ENCODE assay signal across 8 cellular contexts in the genomic region with DNA sequence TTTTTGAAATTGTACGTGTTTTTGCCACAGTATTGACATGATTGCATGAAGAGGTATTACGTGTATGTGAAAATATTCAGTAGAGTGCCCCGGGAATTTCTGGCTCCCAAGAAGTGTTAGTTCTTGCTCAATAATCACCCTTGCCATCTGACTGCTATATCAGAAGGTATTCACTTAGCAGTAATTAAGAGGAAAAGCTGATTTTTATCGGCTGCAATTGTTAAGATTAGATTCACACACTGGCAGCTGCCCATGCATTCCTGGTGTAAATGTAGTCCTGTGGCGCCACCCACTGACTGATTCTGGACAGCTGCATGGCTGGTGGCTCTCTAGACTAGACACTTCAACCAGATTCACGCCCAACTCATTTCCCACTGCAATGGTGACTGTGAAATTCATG.
DNase-seq lines count a peak whose midpoint lies in the region; ATAC-seq and TF ChIP-seq lines count a peak whose summit lies in the region.

No MANE protein-coding gene starts in this region.

- no peak overlapping the region for H3K4me3 Mint-ChIP-seq in activated CD8-positive, alpha-beta memory T cell treated with anti-CD3 and anti-CD28 coated beads, Interleukin-2, amount 10 ng/mL, durations not matched to agents 7 days and 5 days

- 33 to 38% (median 35%) methylated on average over 6 of the region's 6 CpGs for WGBS in adrenal gland, 4 donors

- intact Hi-C loops in adrenal gland (cut with DNase I), result no loop called here
- intact Hi-C loops in left colon (cut with DNase I, micrococcal nuclease), result no loop called here

- H3K4me1 ChIP-seq in adrenal gland (replicated peaks in 1 of 2), result no peaks in the 10 kb centered on the region

- H3K9me3 Mint-ChIP-seq in activated CD8-positive, alpha-beta memory T cell treated with anti-CD3 and anti-CD28 coated beads, Interleukin-2, amount 10 ng/mL, durations not matched to agents 7 days and 5 days (ENCODE audit: low read depth), result peaks cover 2% of the 10 kb centered on the region

- DNase-seq in NCI-H1436 (lab: John Stamatoyannopoulos, UW) (peak; percentile 70), NCI-H1436 treated with DMSO at 0.1 percent for 48 hours (lab: John Stamatoyannopoulos, UW) (no peak), NCI-H187 treated with DMSO at 0.1 percent for 48 hours (lab: John Stamatoyannopoulos, UW) (peak; percentile 26), adrenal gland (peak in 5 of 7 donors; percentile 9 to 55 (median 28)), left lobe of liver (ENCODE audit: low spot score) (no peak), left colon (no peak)
- no peak for DNase-seq in activated CD4-positive, alpha-beta T cell treated with anti-CD3 and anti-CD28 coated beads for 4 hours
- no peak for DNase-seq in activated CD8-positive, alpha-beta memory T cell treated with anti-CD3 and anti-CD28 coated beads, Interleukin-2, amount 10 ng/mL, durations not matched to agents 7 days and 5 days

- no peaks in the 10 kb centered on the region for H3K4me1 Mint-ChIP-seq in activated CD8-positive, alpha-beta memory T cell treated with anti-CD3 and anti-CD28 coated beads, Interleukin-2, amount 10 ng/mL, durations not matched to agents 7 days and 5 days

- CTCF ChIA-PET in activated CD8-positive, alpha-beta memory T cell treated with anti-CD3 and anti-CD28 coated beads, Interleukin-2, amount 10 ng/mL, durations not matched to agents 7 days and 5 days (lab: Charles Lee), result no interaction called here

- H3K36me3 Mint-ChIP-seq in activated CD8-positive, alpha-beta memory T cell treated with anti-CD3 and anti-CD28 coated beads, Interleukin-2, amount 10 ng/mL, durations not matched to agents 7 days and 5 days, result no peaks in the 10 kb centered on the region

- TF ChIP-seq CTCF in adrenal gland (IDR thresholded peaks at IDR 0.05), result peak in 1 of 6 experiments; percentile 21

- H3K9me3 ChIP-seq in adrenal gland (replicated peaks in 1 of 3), result no peaks in the 10 kb centered on the region

- H3K27me3 ChIP-seq in adrenal gland, result no peaks in the 10 kb centered on the region

- no peaks in the 10 kb centered on the region for H3K36me3 ChIP-seq in adrenal gland (replicated peaks in 1 of 2)

- H3K27ac Mint-ChIP-seq in activated CD8-positive, alpha-beta memory T cell treated with anti-CD3 and anti-CD28 coated beads, Interleukin-2, amount 10 ng/mL, durations not matched to agents 7 days and 5 days, result no peak overlapping the region

- no peak overlapping the region for H3K27ac ChIP-seq in adrenal gland

- no peak for TF ChIP-seq POLR2A in adrenal gland (IDR thresholded peaks at IDR 0.05)

- H3K27me3 Mint-ChIP-seq in activated CD8-positive, alpha-beta memory T cell treated with anti-CD3 and anti-CD28 coated beads, Interleukin-2, amount 10 ng/mL, durations not matched to agents 7 days and 5 days, result no peaks in the 10 kb centered on the region

- H3K4me3 ChIP-seq in adrenal gland, result no peak overlapping the region

- ATAC-seq in left lobe of liver (peak; percentile 50), left colon (no peak)
- ATAC-seq in activated CD8-positive, alpha-beta memory T cell treated with anti-CD3 and anti-CD28 coated beads, Interleukin-2, amount 10 ng/mL, durations not matched to agents 7 days and 5 days, result no peak

Comparison
In these comparisons a context has a peak if more than half of its experiments do, and no peak if none do; other contexts are left out.
1. DNase-seq: peak in NCI-H1436 (single experiment), NCI-H187 treated with DMSO at 0.1 percent for 48 hours (single experiment) and adrenal gland (5 of 7); none in NCI-H1436 treated with DMSO at 0.1 percent for 48 hours (single experiment), left lobe of liver (single experiment), left colon (0 of 2), activated CD4-positive, alpha-beta T cell treated with anti-CD3 and anti-CD28 coated beads for 4 hours (0 of 2) and activated CD8-positive, alpha-beta memory T cell treated with anti-CD3 and anti-CD28 coated beads, Interleukin-2, amount 10 ng/mL, durations not matched to agents 7 days and 5 days (single experiment).